1 cellular context compared by ENCODE assay signal in the genomic region with DNA sequence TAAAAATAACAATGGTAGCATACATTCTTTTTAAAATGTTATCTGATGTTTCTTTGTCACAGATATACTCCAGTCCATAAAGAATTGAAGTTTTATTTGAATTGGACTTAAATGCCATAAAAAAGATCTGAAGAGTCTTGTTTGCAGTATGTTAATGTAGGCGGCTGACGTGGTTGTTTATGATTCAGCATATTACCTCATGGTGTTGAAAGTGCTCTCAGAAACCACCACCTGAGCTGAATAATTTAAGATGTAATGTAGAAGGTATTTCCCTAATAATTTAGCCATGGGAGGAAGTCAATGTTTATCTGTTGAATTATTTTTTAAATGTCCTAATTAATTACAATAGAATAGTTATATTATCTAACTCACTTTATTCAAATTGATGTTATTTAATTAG.
TF ChIP-seq lines count a peak whose summit lies in the region.

No MANE protein-coding gene starts in this region.

TF ChIP-seq in SK-N-SH treated with all-trans-retinoic acid at 6 μM for 48 hours, 23 proteins besides CTCF, POLR2A, EP300 and RAD21 (continued from another document):
- TF ChIP-seq, protein P1, sequence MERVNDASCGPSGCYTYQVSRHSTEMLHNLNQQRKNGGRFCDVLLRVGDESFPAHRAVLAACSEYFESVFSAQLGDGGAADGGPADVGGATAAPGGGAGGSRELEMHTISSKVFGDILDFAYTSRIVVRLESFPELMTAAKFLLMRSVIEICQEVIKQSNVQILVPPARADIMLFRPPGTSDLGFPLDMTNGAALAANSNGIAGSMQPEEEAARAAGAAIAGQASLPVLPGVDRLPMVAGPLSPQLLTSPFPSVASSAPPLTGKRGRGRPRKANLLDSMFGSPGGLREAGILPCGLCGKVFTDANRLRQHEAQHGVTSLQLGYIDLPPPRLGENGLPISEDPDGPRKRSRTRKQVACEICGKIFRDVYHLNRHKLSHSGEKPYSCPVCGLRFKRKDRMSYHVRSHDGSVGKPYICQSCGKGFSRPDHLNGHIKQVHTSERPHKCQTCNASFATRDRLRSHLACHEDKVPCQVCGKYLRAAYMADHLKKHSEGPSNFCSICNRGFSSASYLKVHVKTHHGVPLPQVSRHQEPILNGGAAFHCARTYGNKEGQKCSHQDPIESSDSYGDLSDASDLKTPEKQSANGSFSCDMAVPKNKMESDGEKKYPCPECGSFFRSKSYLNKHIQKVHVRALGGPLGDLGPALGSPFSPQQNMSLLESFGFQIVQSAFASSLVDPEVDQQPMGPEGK (CRISPR knock-in tag; IDR thresholded peaks at IDR 0.05; ENCODE audit: borderline replicate concordance): no peak
